ENCODE assay signal across 1 cellular context in the genomic region with DNA sequence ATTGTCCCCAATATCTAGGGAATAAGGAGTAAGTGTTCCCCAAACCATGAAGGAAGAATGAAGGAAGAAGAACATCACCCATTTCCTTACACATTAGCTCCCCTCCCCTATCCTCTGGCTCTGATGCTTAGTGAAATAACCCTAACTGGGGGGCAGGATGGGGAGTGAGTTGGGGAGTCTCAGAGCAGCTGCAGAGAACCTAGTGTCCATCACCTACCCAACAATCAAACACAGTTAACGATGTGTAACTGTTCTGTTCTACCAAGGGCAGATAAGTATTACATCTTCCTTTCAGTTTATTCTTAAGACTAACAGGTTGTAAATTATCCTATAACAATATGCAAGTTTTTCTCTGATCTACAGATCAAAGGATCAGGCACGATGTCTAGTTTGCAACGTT.
TF ChIP-seq lines count a peak whose summit lies in the region.

No MANE protein-coding gene starts in this region.

TF ChIP-seq in HepG2, 621 proteins besides CTCF, POLR2A, EP300 and RAD21:
- TF ChIP-seq SP1 (IDR thresholded peaks at IDR 0.05) (no peak), SP1 (CRISPR knock-in tag; IDR thresholded peaks at IDR 0.05) (no peak), ZNF20 (CRISPR knock-in tag; IDR thresholded peaks at IDR 0.05) (no peak), ZNF224 (CRISPR knock-in tag; IDR thresholded peaks at IDR 0.05) (no peak), MED8 (CRISPR knock-in tag; IDR thresholded peaks at IDR 0.05; ENCODE audit: insufficient replicate concordance) (no peak), HNRNPUL1 (IDR thresholded peaks at IDR 0.05; ENCODE audit: low read depth, low read length) (no peak), POLR2G (IDR thresholded peaks at IDR 0.05; ENCODE audit: low read depth, low read length) (no peak), SRF (IDR thresholded peaks at IDR 0.05; ENCODE audit: low read depth, low read length) (no peak), PITX1 (CRISPR knock-in tag; IDR thresholded peaks at IDR 0.05) (no peak), SRY (CRISPR knock-in tag; IDR thresholded peaks at IDR 0.05) (no peak), TAF15 (IDR thresholded peaks at IDR 0.05; ENCODE audit: low read depth, low read length, poor library complexity, severe bottlenecking) (no peak), CHD2 (IDR thresholded peaks at IDR 0.05; ENCODE audit: low read depth, low read length) (no peak), ZNF75D (CRISPR knock-in tag; IDR thresholded peaks at IDR 0.05; ENCODE audit: borderline replicate concordance) (no peak), ARNT2 (CRISPR knock-in tag; IDR thresholded peaks at IDR 0.05; ENCODE audit: low read depth) (no peak), ZBTB3 (CRISPR knock-in tag; IDR thresholded peaks at IDR 0.05; ENCODE audit: borderline replicate concordance, low read depth) (no peak), TRIM24 (CRISPR knock-in tag; IDR thresholded peaks at IDR 0.05) (no peak)
- TF ChIP-seq, protein P1, sequence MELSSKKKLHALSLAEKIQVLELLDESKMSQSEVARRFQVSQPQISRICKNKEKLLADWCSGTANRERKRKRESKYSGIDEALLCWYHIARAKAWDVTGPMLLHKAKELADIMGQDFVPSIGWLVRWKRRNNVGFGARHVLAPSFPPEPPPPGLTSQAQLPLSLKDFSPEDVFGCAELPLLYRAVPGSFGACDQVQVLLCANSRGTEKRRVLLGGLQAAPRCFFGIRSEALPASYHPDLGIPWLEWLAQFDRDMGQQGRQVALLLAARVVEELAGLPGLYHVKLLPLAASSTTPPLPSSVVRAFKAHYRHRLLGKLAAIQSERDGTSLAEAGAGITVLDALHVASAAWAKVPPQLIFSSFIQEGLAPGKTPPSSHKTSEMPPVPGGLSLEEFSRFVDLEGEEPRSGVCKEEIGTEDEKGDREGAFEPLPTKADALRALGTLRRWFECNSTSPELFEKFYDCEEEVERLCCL (CRISPR knock-in tag; IDR thresholded peaks at IDR 0.05; ENCODE audit: borderline replicate concordance), result no peak
- TF ChIP-seq, protein P2, sequence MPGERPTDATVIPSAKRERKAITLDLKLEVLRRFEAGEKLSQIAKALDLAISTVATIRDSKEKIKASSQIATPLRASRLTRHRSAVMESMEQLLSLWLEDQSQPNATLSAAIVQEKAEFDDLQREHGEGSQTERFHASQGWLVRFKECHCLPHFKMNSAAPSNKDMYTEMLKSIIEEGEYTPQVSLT (CRISPR knock-in tag; IDR thresholded peaks at IDR 0.05; ENCODE audit: borderline replicate concordance, low read depth), result no peak
- TF ChIP-seq, protein P3, sequence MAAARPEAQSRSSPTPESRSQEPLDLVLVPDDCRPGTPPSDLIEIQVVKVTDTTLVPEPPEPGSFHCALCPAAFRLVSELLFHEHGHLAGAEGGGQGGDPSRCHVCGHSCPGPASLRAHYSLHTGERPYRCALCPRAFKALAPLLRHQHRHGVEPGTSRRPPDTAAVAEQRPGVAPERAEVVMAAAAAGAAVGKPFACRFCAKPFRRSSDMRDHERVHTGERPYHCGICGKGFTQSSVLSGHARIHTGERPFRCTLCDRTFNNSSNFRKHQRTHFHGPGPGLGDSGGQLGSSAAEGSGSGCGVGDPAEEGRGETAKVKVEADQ (CRISPR knock-in tag; IDR thresholded peaks at IDR 0.05; ENCODE audit: borderline replicate concordance), result no peak
- TF ChIP-seq, protein P4, sequence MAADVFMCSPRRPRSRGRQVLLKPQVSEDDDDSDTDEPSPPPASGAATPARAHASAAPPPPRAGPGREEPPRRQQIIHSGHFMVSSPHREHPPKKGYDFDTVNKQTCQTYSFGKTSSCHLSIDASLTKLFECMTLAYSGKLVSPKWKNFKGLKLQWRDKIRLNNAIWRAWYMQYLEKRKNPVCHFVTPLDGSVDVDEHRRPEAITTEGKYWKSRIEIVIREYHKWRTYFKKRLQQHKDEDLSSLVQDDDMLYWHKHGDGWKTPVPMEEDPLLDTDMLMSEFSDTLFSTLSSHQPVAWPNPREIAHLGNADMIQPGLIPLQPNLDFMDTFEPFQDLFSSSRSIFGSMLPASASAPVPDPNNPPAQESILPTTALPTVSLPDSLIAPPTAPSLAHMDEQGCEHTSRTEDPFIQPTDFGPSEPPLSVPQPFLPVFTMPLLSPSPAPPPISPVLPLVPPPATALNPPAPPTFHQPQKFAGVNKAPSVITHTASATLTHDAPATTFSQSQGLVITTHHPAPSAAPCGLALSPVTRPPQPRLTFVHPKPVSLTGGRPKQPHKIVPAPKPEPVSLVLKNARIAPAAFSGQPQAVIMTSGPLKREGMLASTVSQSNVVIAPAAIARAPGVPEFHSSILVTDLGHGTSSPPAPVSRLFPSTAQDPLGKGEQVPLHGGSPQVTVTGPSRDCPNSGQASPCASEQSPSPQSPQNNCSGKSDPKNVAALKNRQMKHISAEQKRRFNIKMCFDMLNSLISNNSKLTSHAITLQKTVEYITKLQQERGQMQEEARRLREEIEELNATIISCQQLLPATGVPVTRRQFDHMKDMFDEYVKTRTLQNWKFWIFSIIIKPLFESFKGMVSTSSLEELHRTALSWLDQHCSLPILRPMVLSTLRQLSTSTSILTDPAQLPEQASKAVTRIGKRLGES (CRISPR knock-in tag; IDR thresholded peaks at IDR 0.05; ENCODE audit: borderline replicate concordance), result no peak
- TF ChIP-seq, protein P5, sequence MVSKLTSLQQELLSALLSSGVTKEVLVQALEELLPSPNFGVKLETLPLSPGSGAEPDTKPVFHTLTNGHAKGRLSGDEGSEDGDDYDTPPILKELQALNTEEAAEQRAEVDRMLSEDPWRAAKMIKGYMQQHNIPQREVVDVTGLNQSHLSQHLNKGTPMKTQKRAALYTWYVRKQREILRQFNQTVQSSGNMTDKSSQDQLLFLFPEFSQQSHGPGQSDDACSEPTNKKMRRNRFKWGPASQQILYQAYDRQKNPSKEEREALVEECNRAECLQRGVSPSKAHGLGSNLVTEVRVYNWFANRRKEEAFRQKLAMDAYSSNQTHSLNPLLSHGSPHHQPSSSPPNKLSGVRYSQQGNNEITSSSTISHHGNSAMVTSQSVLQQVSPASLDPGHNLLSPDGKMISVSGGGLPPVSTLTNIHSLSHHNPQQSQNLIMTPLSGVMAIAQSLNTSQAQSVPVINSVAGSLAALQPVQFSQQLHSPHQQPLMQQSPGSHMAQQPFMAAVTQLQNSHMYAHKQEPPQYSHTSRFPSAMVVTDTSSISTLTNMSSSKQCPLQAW (CRISPR knock-in tag; IDR thresholded peaks at IDR 0.05), result no peak
